ENCODE assay signal across 1 cellular context in the genomic region with DNA sequence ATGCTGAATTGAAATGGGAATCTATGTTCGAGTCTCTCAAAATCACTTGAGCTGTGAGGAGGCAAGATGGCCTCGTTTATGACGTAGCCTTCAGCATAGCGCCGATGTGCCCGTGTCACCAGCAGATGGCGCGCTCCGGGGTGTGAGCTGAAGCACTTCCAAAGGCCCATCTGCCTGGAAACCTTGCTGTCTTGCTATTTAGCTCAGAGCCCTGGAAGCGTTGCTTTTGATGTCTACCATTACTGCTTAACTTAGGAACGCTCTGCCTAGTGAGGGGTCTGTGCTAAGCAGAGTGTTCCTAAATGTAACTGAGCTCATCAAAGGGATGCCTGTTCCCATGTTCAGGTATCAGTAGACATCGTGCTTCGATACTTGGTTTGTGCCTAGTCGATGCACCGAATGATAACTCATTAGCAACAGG.
TF ChIP-seq lines count a peak whose summit lies in the region.

No MANE protein-coding gene starts in this region.

TF ChIP-seq in HepG2, 621 proteins besides CTCF, POLR2A, EP300 and RAD21 (continued from another document and continues in another):
- TF ChIP-seq, protein P1, sequence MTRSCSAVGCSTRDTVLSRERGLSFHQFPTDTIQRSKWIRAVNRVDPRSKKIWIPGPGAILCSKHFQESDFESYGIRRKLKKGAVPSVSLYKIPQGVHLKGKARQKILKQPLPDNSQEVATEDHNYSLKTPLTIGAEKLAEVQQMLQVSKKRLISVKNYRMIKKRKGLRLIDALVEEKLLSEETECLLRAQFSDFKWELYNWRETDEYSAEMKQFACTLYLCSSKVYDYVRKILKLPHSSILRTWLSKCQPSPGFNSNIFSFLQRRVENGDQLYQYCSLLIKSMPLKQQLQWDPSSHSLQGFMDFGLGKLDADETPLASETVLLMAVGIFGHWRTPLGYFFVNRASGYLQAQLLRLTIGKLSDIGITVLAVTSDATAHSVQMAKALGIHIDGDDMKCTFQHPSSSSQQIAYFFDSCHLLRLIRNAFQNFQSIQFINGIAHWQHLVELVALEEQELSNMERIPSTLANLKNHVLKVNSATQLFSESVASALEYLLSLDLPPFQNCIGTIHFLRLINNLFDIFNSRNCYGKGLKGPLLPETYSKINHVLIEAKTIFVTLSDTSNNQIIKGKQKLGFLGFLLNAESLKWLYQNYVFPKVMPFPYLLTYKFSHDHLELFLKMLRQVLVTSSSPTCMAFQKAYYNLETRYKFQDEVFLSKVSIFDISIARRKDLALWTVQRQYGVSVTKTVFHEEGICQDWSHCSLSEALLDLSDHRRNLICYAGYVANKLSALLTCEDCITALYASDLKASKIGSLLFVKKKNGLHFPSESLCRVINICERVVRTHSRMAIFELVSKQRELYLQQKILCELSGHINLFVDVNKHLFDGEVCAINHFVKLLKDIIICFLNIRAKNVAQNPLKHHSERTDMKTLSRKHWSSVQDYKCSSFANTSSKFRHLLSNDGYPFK (CRISPR knock-in tag; IDR thresholded peaks at IDR 0.05; ENCODE audit: borderline replicate concordance), result no peak; the same call in 1 of the 2 replicates
- TF ChIP-seq ZNF777 (CRISPR knock-in tag; IDR thresholded peaks at IDR 0.05) (no peak), SPEN (CRISPR knock-in tag; IDR thresholded peaks at IDR 0.05; ENCODE audit: low read depth) (peak; percentile 73; the same call in 1 of the 2 replicates), ZMAT3 (CRISPR knock-in tag; conservative IDR thresholded peaks at IDR 0.05) (no peak), HCFC1 (IDR thresholded peaks at IDR 0.05; ENCODE audit: low read depth, low read length) (no peak), ZNF556 (CRISPR knock-in tag; IDR thresholded peaks at IDR 0.05; ENCODE audit: borderline replicate concordance) (0 out of 2 replicates have a peak, but pooled peaks have one; percentile 43), SP140L (CRISPR knock-in tag; IDR thresholded peaks at IDR 0.05; ENCODE audit: borderline replicate concordance) (peak; percentile 28; the same call in 1 of the 2 replicates), ZNF577 (CRISPR knock-in tag; IDR thresholded peaks at IDR 0.05; ENCODE audit: borderline replicate concordance, low read depth) (no peak), PHF8 (CRISPR knock-in tag; IDR thresholded peaks at IDR 0.05) (peak; percentile 29; the same call in 1 of the 2 replicates), HNRNPUL1 (IDR thresholded peaks at IDR 0.05; ENCODE audit: low read depth, low read length) (no peak), ZNF484 (CRISPR knock-in tag; IDR thresholded peaks at IDR 0.05; ENCODE audit: borderline replicate concordance, low read depth) (no peak), ZFP36 (IDR thresholded peaks at IDR 0.05; ENCODE audit: borderline replicate concordance, low read depth, low read length, partially characterized antibody) (no peak), MATR3 (CRISPR knock-in tag; IDR thresholded peaks at IDR 0.05) (no peak), FOXP1 (IDR thresholded peaks at IDR 0.05) (no peak), FOXP1 (CRISPR knock-in tag; IDR thresholded peaks at IDR 0.05) (no peak), FOXC1 (CRISPR knock-in tag; IDR thresholded peaks at IDR 0.05; ENCODE audit: borderline replicate concordance) (peak; percentile 88), ZNF10 (CRISPR knock-in tag; IDR thresholded peaks at IDR 0.05; ENCODE audit: borderline replicate concordance, low read depth) (no peak), PLRG1 (conservative IDR thresholded peaks at IDR 0.05) (no peak), RFXAP (CRISPR knock-in tag; IDR thresholded peaks at IDR 0.05; ENCODE audit: borderline replicate concordance) (no peak; the same call in 1 of the 2 replicates), ZNF329 (CRISPR knock-in tag; IDR thresholded peaks at IDR 0.05; ENCODE audit: low read depth) (no peak), ZFY (CRISPR knock-in tag; IDR thresholded peaks at IDR 0.05) (peak; percentile 54; the same call in 1 of the 2 replicates), ZSCAN25 (CRISPR knock-in tag; IDR thresholded peaks at IDR 0.05) (no peak), BRD4 (CRISPR knock-in tag; IDR thresholded peaks at IDR 0.05) (no peak), PCBP2 (optimal IDR thresholded peaks at IDR 0.05; ENCODE audit: low read depth, low read length, poor library complexity, severe bottlenecking) (no peak), ZNF678 (CRISPR knock-in tag; IDR thresholded peaks at IDR 0.05) (no peak), ELF4 (CRISPR knock-in tag; IDR thresholded peaks at IDR 0.05; ENCODE audit: borderline replicate concordance) (no peak)
- TF ChIP-seq, protein P2, sequence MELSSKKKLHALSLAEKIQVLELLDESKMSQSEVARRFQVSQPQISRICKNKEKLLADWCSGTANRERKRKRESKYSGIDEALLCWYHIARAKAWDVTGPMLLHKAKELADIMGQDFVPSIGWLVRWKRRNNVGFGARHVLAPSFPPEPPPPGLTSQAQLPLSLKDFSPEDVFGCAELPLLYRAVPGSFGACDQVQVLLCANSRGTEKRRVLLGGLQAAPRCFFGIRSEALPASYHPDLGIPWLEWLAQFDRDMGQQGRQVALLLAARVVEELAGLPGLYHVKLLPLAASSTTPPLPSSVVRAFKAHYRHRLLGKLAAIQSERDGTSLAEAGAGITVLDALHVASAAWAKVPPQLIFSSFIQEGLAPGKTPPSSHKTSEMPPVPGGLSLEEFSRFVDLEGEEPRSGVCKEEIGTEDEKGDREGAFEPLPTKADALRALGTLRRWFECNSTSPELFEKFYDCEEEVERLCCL (CRISPR knock-in tag; IDR thresholded peaks at IDR 0.05; ENCODE audit: borderline replicate concordance), result no peak
- TF ChIP-seq, protein P3, sequence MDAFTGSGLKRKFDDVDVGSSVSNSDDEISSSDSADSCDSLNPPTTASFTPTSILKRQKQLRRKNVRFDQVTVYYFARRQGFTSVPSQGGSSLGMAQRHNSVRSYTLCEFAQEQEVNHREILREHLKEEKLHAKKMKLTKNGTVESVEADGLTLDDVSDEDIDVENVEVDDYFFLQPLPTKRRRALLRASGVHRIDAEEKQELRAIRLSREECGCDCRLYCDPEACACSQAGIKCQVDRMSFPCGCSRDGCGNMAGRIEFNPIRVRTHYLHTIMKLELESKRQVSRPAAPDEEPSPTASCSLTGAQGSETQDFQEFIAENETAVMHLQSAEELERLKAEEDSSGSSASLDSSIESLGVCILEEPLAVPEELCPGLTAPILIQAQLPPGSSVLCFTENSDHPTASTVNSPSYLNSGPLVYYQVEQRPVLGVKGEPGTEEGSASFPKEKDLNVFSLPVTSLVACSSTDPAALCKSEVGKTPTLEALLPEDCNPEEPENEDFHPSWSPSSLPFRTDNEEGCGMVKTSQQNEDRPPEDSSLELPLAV (CRISPR knock-in tag; conservative IDR thresholded peaks at IDR 0.05; ENCODE audit: low read depth), result no peak
- TF ChIP-seq, protein P4, sequence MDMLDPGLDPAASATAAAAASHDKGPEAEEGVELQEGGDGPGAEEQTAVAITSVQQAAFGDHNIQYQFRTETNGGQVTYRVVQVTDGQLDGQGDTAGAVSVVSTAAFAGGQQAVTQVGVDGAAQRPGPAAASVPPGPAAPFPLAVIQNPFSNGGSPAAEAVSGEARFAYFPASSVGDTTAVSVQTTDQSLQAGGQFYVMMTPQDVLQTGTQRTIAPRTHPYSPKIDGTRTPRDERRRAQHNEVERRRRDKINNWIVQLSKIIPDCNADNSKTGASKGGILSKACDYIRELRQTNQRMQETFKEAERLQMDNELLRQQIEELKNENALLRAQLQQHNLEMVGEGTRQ (IDR thresholded peaks at IDR 0.05; ENCODE audit: low read depth, low read length), result no peak
- TF ChIP-seq, protein P4 (CRISPR knock-in tag; IDR thresholded peaks at IDR 0.05; ENCODE audit: borderline replicate concordance), result no peak
- TF ChIP-seq, protein P5, sequence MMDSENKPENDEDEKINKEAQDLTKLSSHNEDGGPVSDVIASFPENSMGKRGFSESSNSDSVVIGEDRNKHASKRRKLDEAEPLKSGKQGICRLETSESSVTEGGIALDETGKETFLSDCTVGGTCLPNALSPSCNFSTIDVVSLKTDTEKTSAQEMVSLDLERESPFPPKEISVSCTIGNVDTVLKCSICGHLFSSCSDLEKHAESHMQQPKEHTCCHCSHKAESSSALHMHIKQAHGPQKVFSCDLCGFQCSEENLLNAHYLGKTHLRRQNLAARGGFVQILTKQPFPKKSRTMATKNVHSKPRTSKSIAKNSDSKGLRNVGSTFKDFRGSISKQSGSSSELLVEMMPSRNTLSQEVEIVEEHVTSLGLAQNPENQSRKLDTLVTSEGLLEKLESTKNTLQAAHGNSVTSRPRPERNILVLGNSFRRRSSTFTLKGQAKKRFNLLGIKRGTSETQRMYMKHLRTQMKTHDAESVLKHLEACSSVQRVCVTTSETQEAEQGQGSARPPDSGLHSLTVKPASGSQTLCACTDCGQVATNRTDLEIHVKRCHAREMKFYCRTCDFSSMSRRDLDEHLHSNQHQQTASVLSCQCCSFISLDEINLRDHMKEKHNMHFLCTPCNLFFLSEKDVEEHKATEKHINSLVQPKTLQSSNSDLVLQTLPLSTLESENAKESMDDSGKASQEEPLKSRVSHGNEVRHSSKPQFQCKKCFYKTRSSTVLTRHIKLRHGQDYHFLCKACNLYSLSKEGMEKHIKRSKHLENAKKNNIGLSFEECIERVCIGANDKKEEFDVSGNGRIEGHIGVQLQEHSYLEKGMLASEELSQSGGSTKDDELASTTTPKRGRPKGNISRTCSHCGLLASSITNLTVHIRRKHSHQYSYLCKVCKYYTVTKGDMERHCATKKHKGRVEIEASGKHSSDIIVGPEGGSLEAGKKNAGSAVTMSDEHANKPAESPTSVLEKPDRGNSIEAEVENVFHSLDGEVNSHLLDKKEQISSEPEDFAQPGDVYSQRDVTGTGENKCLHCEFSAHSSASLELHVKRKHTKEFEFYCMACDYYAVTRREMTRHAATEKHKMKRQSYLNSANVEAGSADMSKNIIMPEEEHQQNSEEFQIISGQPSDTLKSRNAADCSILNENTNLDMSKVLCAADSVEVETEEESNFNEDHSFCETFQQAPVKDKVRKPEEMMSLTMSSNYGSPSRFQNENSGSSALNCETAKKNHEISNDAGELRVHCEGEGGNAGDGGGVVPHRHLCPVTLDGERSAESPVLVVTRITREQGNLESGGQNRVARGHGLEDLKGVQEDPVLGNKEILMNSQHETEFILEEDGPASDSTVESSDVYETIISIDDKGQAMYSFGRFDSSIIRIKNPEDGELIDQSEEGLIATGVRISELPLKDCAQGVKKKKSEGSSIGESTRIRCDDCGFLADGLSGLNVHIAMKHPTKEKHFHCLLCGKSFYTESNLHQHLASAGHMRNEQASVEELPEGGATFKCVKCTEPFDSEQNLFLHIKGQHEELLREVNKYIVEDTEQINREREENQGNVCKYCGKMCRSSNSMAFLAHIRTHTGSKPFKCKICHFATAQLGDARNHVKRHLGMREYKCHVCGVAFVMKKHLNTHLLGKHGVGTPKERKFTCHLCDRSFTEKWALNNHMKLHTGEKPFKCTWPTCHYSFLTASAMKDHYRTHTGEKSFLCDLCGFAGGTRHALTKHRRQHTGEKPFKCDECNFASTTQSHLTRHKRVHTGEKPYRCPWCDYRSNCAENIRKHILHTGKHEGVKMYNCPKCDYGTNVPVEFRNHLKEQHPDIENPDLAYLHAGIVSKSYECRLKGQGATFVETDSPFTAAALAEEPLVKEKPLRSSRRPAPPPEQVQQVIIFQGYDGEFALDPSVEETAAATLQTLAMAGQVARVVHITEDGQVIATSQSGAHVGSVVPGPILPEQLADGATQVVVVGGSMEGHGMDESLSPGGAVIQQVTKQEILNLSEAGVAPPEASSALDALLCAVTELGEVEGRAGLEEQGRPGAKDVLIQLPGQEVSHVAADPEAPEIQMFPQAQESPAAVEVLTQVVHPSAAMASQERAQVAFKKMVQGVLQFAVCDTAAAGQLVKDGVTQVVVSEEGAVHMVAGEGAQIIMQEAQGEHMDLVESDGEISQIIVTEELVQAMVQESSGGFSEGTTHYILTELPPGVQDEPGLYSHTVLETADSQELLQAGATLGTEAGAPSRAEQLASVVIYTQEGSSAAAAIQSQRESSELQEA (CRISPR knock-in tag; IDR thresholded peaks at IDR 0.05; ENCODE audit: not compliant biosample characterization), result no peak
- TF ChIP-seq, protein P6, sequence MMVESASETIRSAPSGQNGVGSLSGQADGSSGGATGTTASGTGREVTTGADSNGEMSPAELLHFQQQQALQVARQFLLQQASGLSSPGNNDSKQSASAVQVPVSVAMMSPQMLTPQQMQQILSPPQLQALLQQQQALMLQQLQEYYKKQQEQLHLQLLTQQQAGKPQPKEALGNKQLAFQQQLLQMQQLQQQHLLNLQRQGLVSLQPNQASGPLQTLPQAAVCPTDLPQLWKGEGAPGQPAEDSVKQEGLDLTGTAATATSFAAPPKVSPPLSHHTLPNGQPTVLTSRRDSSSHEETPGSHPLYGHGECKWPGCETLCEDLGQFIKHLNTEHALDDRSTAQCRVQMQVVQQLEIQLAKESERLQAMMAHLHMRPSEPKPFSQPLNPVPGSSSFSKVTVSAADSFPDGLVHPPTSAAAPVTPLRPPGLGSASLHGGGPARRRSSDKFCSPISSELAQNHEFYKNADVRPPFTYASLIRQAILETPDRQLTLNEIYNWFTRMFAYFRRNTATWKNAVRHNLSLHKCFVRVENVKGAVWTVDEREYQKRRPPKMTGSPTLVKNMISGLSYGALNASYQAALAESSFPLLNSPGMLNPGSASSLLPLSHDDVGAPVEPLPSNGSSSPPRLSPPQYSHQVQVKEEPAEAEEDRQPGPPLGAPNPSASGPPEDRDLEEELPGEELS (CRISPR knock-in tag; IDR thresholded peaks at IDR 0.05), result no peak
- TF ChIP-seq, protein P7, sequence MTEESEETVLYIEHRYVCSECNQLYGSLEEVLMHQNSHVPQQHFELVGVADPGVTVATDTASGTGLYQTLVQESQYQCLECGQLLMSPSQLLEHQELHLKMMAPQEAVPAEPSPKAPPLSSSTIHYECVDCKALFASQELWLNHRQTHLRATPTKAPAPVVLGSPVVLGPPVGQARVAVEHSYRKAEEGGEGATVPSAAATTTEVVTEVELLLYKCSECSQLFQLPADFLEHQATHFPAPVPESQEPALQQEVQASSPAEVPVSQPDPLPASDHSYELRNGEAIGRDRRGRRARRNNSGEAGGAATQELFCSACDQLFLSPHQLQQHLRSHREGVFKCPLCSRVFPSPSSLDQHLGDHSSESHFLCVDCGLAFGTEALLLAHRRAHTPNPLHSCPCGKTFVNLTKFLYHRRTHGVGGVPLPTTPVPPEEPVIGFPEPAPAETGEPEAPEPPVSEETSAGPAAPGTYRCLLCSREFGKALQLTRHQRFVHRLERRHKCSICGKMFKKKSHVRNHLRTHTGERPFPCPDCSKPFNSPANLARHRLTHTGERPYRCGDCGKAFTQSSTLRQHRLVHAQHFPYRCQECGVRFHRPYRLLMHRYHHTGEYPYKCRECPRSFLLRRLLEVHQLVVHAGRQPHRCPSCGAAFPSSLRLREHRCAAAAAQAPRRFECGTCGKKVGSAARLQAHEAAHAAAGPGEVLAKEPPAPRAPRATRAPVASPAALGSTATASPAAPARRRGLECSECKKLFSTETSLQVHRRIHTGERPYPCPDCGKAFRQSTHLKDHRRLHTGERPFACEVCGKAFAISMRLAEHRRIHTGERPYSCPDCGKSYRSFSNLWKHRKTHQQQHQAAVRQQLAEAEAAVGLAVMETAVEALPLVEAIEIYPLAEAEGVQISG (CRISPR knock-in tag; IDR thresholded peaks at IDR 0.05), result peak; percentile 87
- TF ChIP-seq, protein P8, sequence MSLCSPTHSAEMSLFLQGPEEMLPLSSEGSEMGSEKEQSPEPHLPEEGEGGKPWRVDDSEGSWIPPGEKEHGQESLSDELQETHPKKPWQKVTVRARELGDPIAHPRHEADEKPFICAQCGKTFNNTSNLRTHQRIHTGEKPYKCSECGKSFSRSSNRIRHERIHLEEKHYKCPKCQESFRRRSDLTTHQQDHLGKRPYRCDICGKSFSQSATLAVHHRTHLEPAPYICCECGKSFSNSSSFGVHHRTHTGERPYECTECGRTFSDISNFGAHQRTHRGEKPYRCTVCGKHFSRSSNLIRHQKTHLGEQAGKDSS (CRISPR knock-in tag; IDR thresholded peaks at IDR 0.05; ENCODE audit: borderline replicate concordance, low read depth), result peak; percentile 81; the same call in 1 of the 2 replicates
